In the genomic region with DNA sequence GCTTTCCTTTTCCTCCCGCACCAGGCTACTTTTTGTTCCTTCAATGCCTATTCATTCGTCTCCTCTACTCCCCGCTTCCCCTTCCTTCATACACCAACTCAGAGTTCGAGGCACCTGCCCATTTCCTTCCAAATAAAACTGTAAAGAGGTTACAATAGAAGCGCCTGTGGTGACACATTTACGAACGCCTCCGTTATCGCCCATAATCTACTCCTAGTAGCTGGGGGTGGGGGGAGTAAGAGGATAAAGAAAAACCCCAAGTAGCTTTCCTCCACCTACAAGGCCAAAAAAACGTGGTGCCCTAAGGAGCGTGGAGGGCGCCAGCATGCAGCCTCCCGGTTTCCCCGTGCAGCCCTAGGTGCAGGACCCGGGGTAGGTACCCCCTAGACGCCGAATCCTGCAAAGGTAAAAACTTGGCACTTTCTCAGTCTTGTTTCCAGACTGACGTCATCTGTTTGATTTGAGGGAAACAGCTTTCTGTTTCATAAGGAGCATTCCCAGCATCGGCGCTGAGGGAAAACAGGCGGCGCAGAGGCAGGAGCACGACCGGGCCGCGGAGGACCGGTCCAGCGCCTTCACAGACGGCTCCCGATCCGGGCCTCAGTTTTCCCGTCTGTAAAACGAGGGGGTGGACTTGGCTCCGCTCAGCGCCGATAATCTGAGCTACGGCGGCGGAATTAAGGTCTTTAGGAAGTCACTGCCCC, we compare ENCODE assay signal across 8 cellular contexts. TPM values are rescaled to one million over a fixed set of nuclear protein-coding genes. Genes with fewer than 3 reads are reported as not detected.
DNase-seq lines count a peak whose midpoint lies in the region; ATAC-seq and TF ChIP-seq lines count a peak whose summit lies in the region.

No MANE protein-coding gene starts in this region.

- H2AFZ ChIP-seq in osteoblast (ENCODE audit: low read length), result peak overlapping the region; percentile 68

- no peaks in the 10 kb centered on the region for H3K27me3 ChIP-seq in NT2/D1 (ENCODE audit: insufficient read depth, insufficient read length)
- H3K27me3 ChIP-seq in osteoblast (ENCODE audit: insufficient read depth, low read length), result no peaks in the 10 kb centered on the region
- H3K27me3 ChIP-seq in aorta (ENCODE audit: control insufficient read depth in 1 of 2, insufficient read depth in 2 of 2, low read length in 1 of 2), result no peaks in the 10 kb centered on the region

- no peak for TF ChIP-seq CTCF in osteoblast (IDR thresholded peaks at IDR 0.05; ENCODE audit: extremely low read depth, low read depth, low read length)

- H3K4me3 ChIP-seq in NT2/D1 (ENCODE audit: insufficient read length, low read depth) (peak overlapping the region; percentile 75), osteoblast (ENCODE audit: insufficient read depth, low read length) (peak overlapping the region; percentile 95), aorta (ENCODE audit: low read length in 2 of 2) (peak overlapping the region; percentile 55 to 75)

- H4K20me1 ChIP-seq in osteoblast (ENCODE audit: insufficient read depth, low read length), result peaks cover 21% of the 10 kb centered on the region

- intact Hi-C loops in aorta (cut with DNase I), result loop anchor here in 1 of 2 donors (5.0 kb wide), 1 partner anchor 65 kb away; no protein-coding TSS in a partner anchor

- peaks cover 30% of the 10 kb centered on the region for H3K36me3 ChIP-seq in NT2/D1 (ENCODE audit: insufficient read depth, insufficient read length, low read length)
- peaks cover 17% of the 10 kb centered on the region for H3K36me3 ChIP-seq in osteoblast (ENCODE audit: insufficient read depth, low read length)
- H3K36me3 ChIP-seq in aorta (ENCODE audit: control insufficient read depth in 1 of 2, insufficient read depth in 2 of 2, low read length in 1 of 2), result no peaks in the 10 kb centered on the region

- H3K4me2 ChIP-seq in osteoblast (ENCODE audit: insufficient read depth, low read length), result peak overlapping the region; percentile 100

- ATAC-seq in aorta (ENCODE audit: low FRiP score) (no peak), HG03439 (IDR thresholded peaks at IDR 0.05; ENCODE audit: unreplicated experiment) (no peak)

- H3K9ac ChIP-seq in NT2/D1 (ENCODE audit: insufficient read length, low read depth), result peak overlapping the region; percentile 82

- 8 to 11% methylated on average over 39 of the region's 39 CpGs for WGBS in aorta, 2 donors

- DNase-seq in NOMO-1 (lab: John Stamatoyannopoulos, UW; ENCODE audit: unreplicated experiment in 2 of 2) (peak; percentile 30 to 39), NOMO-1 treated with dmso at 0.1 percent for 144 hours (lab: John Stamatoyannopoulos, UW; ENCODE audit: unreplicated experiment) (no peak), NT2/D1 (ENCODE audit: low read depth, low spot score) (no peak), foreskin melanocyte (peak; percentile 10), osteoblast (ENCODE audit: insufficient read length, low spot score, missing footprints) (peak; percentile 85), aorta (no peak)
- peak; percentile 23 for DNase-seq in activated T-helper 9 cell treated with anti-CD3 and anti-CD28 coated beads, Interleukin-2, amount 50 U/mL, for 16 hours (ENCODE audit: low read depth)

- H3K4me1 ChIP-seq in NT2/D1 (ENCODE audit: insufficient read depth, insufficient read length) (no peaks in the 10 kb centered on the region), osteoblast (ENCODE audit: insufficient read depth, low read length) (peaks cover 13% of the 10 kb centered on the region), aorta (ENCODE audit: control insufficient read depth in 1 of 2, insufficient read depth in 2 of 2, low read length in 2 of 2) (peaks cover 0 to 1% of the 10 kb centered on the region in 2 donors)

- H3K9me3 ChIP-seq in NT2/D1 (ENCODE audit: insufficient read depth, low read length) (no peaks in the 10 kb centered on the region), osteoblast (ENCODE audit: low read depth, low read length) (no peaks in the 10 kb centered on the region), aorta (ENCODE audit: control insufficient read depth, low read length) (no peaks in the 10 kb centered on the region)

- peak overlapping the region; percentile 75 for H3K27ac ChIP-seq in osteoblast (ENCODE audit: low read depth, low read length)
- no peak overlapping the region for H3K27ac ChIP-seq in aorta (ENCODE audit: low read depth in 1 of 2, low read length in 2 of 2)

- H3K79me2 ChIP-seq in osteoblast (ENCODE audit: insufficient read depth, low read length), result peaks cover 51% of the 10 kb centered on the region

RNA-seq across cellular contexts. Expression of gene PPA1, which starts 0.9 kb away (rescaled TPM):
- total RNA-seq in osteoblast, result 200 and 219 TPM in 2 replicates
- 10 to 100 TPM; 66.7 to 79.8 TPM for total RNA-seq in aorta
- polyA plus RNA-seq in aorta, result 100 to 1,000 TPM; 100 to 222 TPM

RNA-seq across cellular contexts. Expression of gene NPFFR1, which starts 51.5 kb away (rescaled TPM):
- total RNA-seq in osteoblast, result not detected in 2 replicates
- under 1 TPM; 0.03 to 0.06 TPM for total RNA-seq in aorta
- under 1 TPM in 1 of 2 donors, not detected in 1; under 0.01 TPM for polyA plus RNA-seq in aorta

Comparison
In these comparisons a context has a peak if more than half of its experiments do, and no peak if none do; other contexts are left out.
1. DNase-seq: peak in NOMO-1 (2 of 2), activated T-helper 9 cell treated with anti-CD3 and anti-CD28 coated beads, Interleukin-2, amount 50 U/mL, for 16 hours (single experiment), foreskin melanocyte (single experiment) and osteoblast (single experiment); none in NOMO-1 treated with dmso at 0.1 percent for 144 hours (single experiment), NT2/D1 (single experiment) and aorta (0 of 2).
2. Peak in every context shown above with its lines, with median percentiles within 50 percentile points of each other: H3K4me3 ChIP-seq.